Comparison of ENCODE assay signal across 15 cellular contexts in genomic region chr21:44076316-44076715, GRCh38. TPM values are rescaled to one million over a fixed set of nuclear protein-coding genes. Genes with fewer than 3 reads are reported as not detected.
DNase-seq lines count a peak whose midpoint lies in the region; ATAC-seq and TF ChIP-seq lines count a peak whose summit lies in the region.
"Had no signal": no experiment of that assay in that cellular context is flagged by ENCODE, and none has a peak within 500 bp of the region (broad histone marks: within the 10 kb centered on the region; RNA-seq: fewer than 3 reads in every experiment).

No MANE protein-coding gene starts in this region.

- H3K4me1 ChIP-seq in Caco-2: no peaks in the 10 kb centered on the region
- H3K4me1 ChIP-seq: HAP-1 had no signal

- DNase-seq in activated CD4-positive, alpha-beta T cell treated with anti-CD3 and anti-CD28 coated beads, Interleukin-2, amount 10 ng/mL, durations not matched to agents 24 days and 14 days: no peak
- DNase-seq in activated CD4-positive, alpha-beta T cell treated with anti-CD3 and anti-CD28 coated beads, Interleukin-2, amount 10 ng/mL, durations not matched to agents 7 days and 5 days: no peak
- no peak for DNase-seq in stimulated activated naive CD8-positive, alpha-beta T cell treated with anti-CD3 and anti-CD28 coated beads, Interleukin-15, Interleukin-2, amounts not matched to agents 100 U/mL and 50 U/mL, for 24 hours
- DNase-seq in activated naive CD8-positive, alpha-beta T cell treated with anti-CD3 and anti-CD28 coated beads for 36 hours: no peak
- DNase-seq in stimulated activated naive B cell treated with anti-CD40 and anti-IgM and Interleukin-4, amounts not matched to agents 10 μg/mL and 1 μg/mL and 100 μg/mL, for 72 hours: no peak
- no peak for DNase-seq in central memory CD4-positive, alpha-beta T cell
- DNase-seq in Caco-2: no peak
- DNase-seq: DMS79 treated with DMSO at 0.1 percent for 48 hours, Kasumi-1, NCI-H1105 treated with DMSO at 0.1 percent for 48 hours, NCI-H187, NCI-H446, PC-3 had no signal

- peaks cover 39% of the 10 kb centered on the region for H3K4me1 Mint-ChIP-seq in activated CD4-positive, alpha-beta T cell treated with anti-CD3 and anti-CD28 coated beads, Interleukin-2, amount 10 ng/mL, durations not matched to agents 24 days and 14 days
- H3K4me1 Mint-ChIP-seq in activated CD4-positive, alpha-beta T cell treated with anti-CD3 and anti-CD28 coated beads, Interleukin-2, amount 10 ng/mL, durations not matched to agents 7 days and 5 days: peaks cover 45% of the 10 kb centered on the region
- H3K4me1 Mint-ChIP-seq in stimulated activated naive CD8-positive, alpha-beta T cell treated with anti-CD3 and anti-CD28 coated beads, Interleukin-15, Interleukin-2, amounts not matched to agents 100 ng/mL and 50 ng/mL, for 24 hours (ENCODE audit: low read depth): peaks cover 53% of the 10 kb centered on the region
- H3K4me1 Mint-ChIP-seq in activated naive CD8-positive, alpha-beta T cell treated with anti-CD3 and anti-CD28 coated beads for 36 hours: peaks cover 40% of the 10 kb centered on the region
- H3K4me1 Mint-ChIP-seq in stimulated activated naive B cell treated with anti-CD40 and anti-IgM and Interleukin-4, amounts not matched to agents 10 μg/mL and 1 μg/mL and 100 μg/mL, for 72 hours: peaks cover 12 to 17% of the 10 kb centered on the region in 2 donors
- H3K4me1 Mint-ChIP-seq in Caco-2 (ENCODE audit: low read depth, unreplicated experiment): no peaks in the 10 kb centered on the region

- no peak for ATAC-seq in stimulated activated naive CD8-positive, alpha-beta T cell treated with anti-CD3 and anti-CD28 coated beads, Interleukin-15, Interleukin-2, amounts not matched to agents 100 U/mL and 50 U/mL, for 24 hours
- no peak for ATAC-seq in stimulated activated naive B cell treated with anti-CD40 and anti-IgM and Interleukin-4, amounts not matched to agents 10 μg/mL and 1 μg/mL and 100 μg/mL, for 72 hours (replicated peaks)
- ATAC-seq: PC-3 had no signal

- no TSS peak for BruUV-seq in Caco-2 (replicated peaks; lab: Mats Ljungman, UMichigan)

- TF ChIP-seq CTCF in Caco-2 (IDR thresholded peaks at IDR 0.05; ENCODE audit: insufficient read depth in 1 of 2, low read depth in 1 of 2, low read length in 1 of 2, severe bottlenecking in 1 of 2, unreplicated experiment in 1 of 2): no peak

- H3K27ac Mint-ChIP-seq in activated CD4-positive, alpha-beta T cell treated with anti-CD3 and anti-CD28 coated beads, Interleukin-2, amount 10 ng/mL, durations not matched to agents 24 days and 14 days: peak overlapping the region; percentile 76
- H3K27ac Mint-ChIP-seq in activated CD4-positive, alpha-beta T cell treated with anti-CD3 and anti-CD28 coated beads, Interleukin-2, amount 10 ng/mL, durations not matched to agents 7 days and 5 days: no peak overlapping the region
- peak overlapping the region; percentile 58 for H3K27ac Mint-ChIP-seq in stimulated activated naive CD8-positive, alpha-beta T cell treated with anti-CD3 and anti-CD28 coated beads, Interleukin-15, Interleukin-2, amounts not matched to agents 100 ng/mL and 50 ng/mL, for 24 hours
- H3K27ac Mint-ChIP-seq in activated naive CD8-positive, alpha-beta T cell treated with anti-CD3 and anti-CD28 coated beads for 36 hours: peak overlapping the region; percentile 64
- no peak overlapping the region for H3K27ac Mint-ChIP-seq in stimulated activated naive B cell treated with anti-CD40 and anti-IgM and Interleukin-4, amounts not matched to agents 10 μg/mL and 1 μg/mL and 100 μg/mL, for 72 hours
- no peak overlapping the region for H3K27ac Mint-ChIP-seq in Caco-2 (ENCODE audit: unreplicated experiment)

- no peaks in the 10 kb centered on the region for H3K27me3 Mint-ChIP-seq in activated CD4-positive, alpha-beta T cell treated with anti-CD3 and anti-CD28 coated beads, Interleukin-2, amount 10 ng/mL, durations not matched to agents 24 days and 14 days
- no peaks in the 10 kb centered on the region for H3K27me3 Mint-ChIP-seq in activated CD4-positive, alpha-beta T cell treated with anti-CD3 and anti-CD28 coated beads, Interleukin-2, amount 10 ng/mL, durations not matched to agents 7 days and 5 days
- no peaks in the 10 kb centered on the region for H3K27me3 Mint-ChIP-seq in stimulated activated naive CD8-positive, alpha-beta T cell treated with anti-CD3 and anti-CD28 coated beads, Interleukin-15, Interleukin-2, amounts not matched to agents 100 ng/mL and 50 ng/mL, for 24 hours
- no peaks in the 10 kb centered on the region for H3K27me3 Mint-ChIP-seq in activated naive CD8-positive, alpha-beta T cell treated with anti-CD3 and anti-CD28 coated beads for 36 hours
- no peaks in the 10 kb centered on the region for H3K27me3 Mint-ChIP-seq in stimulated activated naive B cell treated with anti-CD40 and anti-IgM and Interleukin-4, amounts not matched to agents 10 μg/mL and 1 μg/mL and 100 μg/mL, for 72 hours
- H3K27me3 Mint-ChIP-seq in Caco-2 (ENCODE audit: insufficient read depth, unreplicated experiment): no peaks in the 10 kb centered on the region

- H3K9me3 ChIP-seq in Caco-2: no peaks in the 10 kb centered on the region
- H3K9me3 ChIP-seq: HAP-1 had no signal

- no peaks in the 10 kb centered on the region; the same call in 1 of the 2 replicates for H3K36me3 ChIP-seq in Caco-2 (ENCODE audit: control insufficient read depth, insufficient read depth, low read length)

- POLR2A ChIA-PET in activated CD4-positive, alpha-beta T cell treated with anti-CD3 and anti-CD28 coated beads, Interleukin-2, amount 10 ng/mL, durations not matched to agents 7 days and 5 days (lab: Charles Lee): no interaction called here
- POLR2A ChIA-PET in Caco-2 (lab: Charles Lee): no interaction called here

- H3K36me3 Mint-ChIP-seq in activated CD4-positive, alpha-beta T cell treated with anti-CD3 and anti-CD28 coated beads, Interleukin-2, amount 10 ng/mL, durations not matched to agents 24 days and 14 days (ENCODE audit: low read depth): peaks cover 65% of the 10 kb centered on the region
- H3K36me3 Mint-ChIP-seq in activated CD4-positive, alpha-beta T cell treated with anti-CD3 and anti-CD28 coated beads, Interleukin-2, amount 10 ng/mL, durations not matched to agents 7 days and 5 days (ENCODE audit: low read depth): peaks cover 66% of the 10 kb centered on the region
- H3K36me3 Mint-ChIP-seq in stimulated activated naive CD8-positive, alpha-beta T cell treated with anti-CD3 and anti-CD28 coated beads, Interleukin-15, Interleukin-2, amounts not matched to agents 100 ng/mL and 50 ng/mL, for 24 hours (ENCODE audit: low read depth): peaks cover 76% of the 10 kb centered on the region
- H3K36me3 Mint-ChIP-seq in activated naive CD8-positive, alpha-beta T cell treated with anti-CD3 and anti-CD28 coated beads for 36 hours: peaks cover 42% of the 10 kb centered on the region
- H3K36me3 Mint-ChIP-seq in stimulated activated naive B cell treated with anti-CD40 and anti-IgM and Interleukin-4, amounts not matched to agents 10 μg/mL and 1 μg/mL and 100 μg/mL, for 72 hours: peaks cover 44 to 62% of the 10 kb centered on the region in 2 donors
- peaks cover 75% of the 10 kb centered on the region for H3K36me3 Mint-ChIP-seq in Caco-2 (ENCODE audit: insufficient read depth, unreplicated experiment)

- no peaks in the 10 kb centered on the region for H3K27me3 ChIP-seq in Caco-2 (replicated peaks; ENCODE audit: control insufficient read depth, insufficient read depth, low read length)

- no peak overlapping the region for H3K4me3 Mint-ChIP-seq in activated CD4-positive, alpha-beta T cell treated with anti-CD3 and anti-CD28 coated beads, Interleukin-2, amount 10 ng/mL, durations not matched to agents 24 days and 14 days
- no peak overlapping the region for H3K4me3 Mint-ChIP-seq in activated CD4-positive, alpha-beta T cell treated with anti-CD3 and anti-CD28 coated beads, Interleukin-2, amount 10 ng/mL, durations not matched to agents 7 days and 5 days
- no peak overlapping the region for H3K4me3 Mint-ChIP-seq in stimulated activated naive CD8-positive, alpha-beta T cell treated with anti-CD3 and anti-CD28 coated beads, Interleukin-15, Interleukin-2, amounts not matched to agents 100 ng/mL and 50 ng/mL, for 24 hours
- H3K4me3 Mint-ChIP-seq in activated naive CD8-positive, alpha-beta T cell treated with anti-CD3 and anti-CD28 coated beads for 36 hours: no peak overlapping the region
- H3K4me3 Mint-ChIP-seq in stimulated activated naive B cell treated with anti-CD40 and anti-IgM and Interleukin-4, amounts not matched to agents 10 μg/mL and 1 μg/mL and 100 μg/mL, for 72 hours: no peak overlapping the region
- H3K4me3 Mint-ChIP-seq in Caco-2 (ENCODE audit: unreplicated experiment): no peak overlapping the region

- no peaks in the 10 kb centered on the region for H3K9me3 Mint-ChIP-seq in activated CD4-positive, alpha-beta T cell treated with anti-CD3 and anti-CD28 coated beads, Interleukin-2, amount 10 ng/mL, durations not matched to agents 24 days and 14 days
- H3K9me3 Mint-ChIP-seq in activated CD4-positive, alpha-beta T cell treated with anti-CD3 and anti-CD28 coated beads, Interleukin-2, amount 10 ng/mL, durations not matched to agents 7 days and 5 days: no peaks in the 10 kb centered on the region
- H3K9me3 Mint-ChIP-seq in stimulated activated naive CD8-positive, alpha-beta T cell treated with anti-CD3 and anti-CD28 coated beads, Interleukin-15, Interleukin-2, amounts not matched to agents 100 ng/mL and 50 ng/mL, for 24 hours: no peaks in the 10 kb centered on the region
- no peaks in the 10 kb centered on the region for H3K9me3 Mint-ChIP-seq in activated naive CD8-positive, alpha-beta T cell treated with anti-CD3 and anti-CD28 coated beads for 36 hours
- H3K9me3 Mint-ChIP-seq in stimulated activated naive B cell treated with anti-CD40 and anti-IgM and Interleukin-4, amounts not matched to agents 10 μg/mL and 1 μg/mL and 100 μg/mL, for 72 hours: no peaks in the 10 kb centered on the region
- H3K9me3 Mint-ChIP-seq in Caco-2 (ENCODE audit: unreplicated experiment): no peaks in the 10 kb centered on the region

- CTCF ChIA-PET in activated CD4-positive, alpha-beta T cell treated with anti-CD3 and anti-CD28 coated beads, Interleukin-2, amount 10 ng/mL, durations not matched to agents 7 days and 5 days (lab: Charles Lee): interaction anchor here (0.7 to 2.3 kb wide), 3 partner anchors 8 to 9 kb away, joined by 3 to 17 read pairs (median 3); no protein-coding TSS in a partner anchor
- CTCF ChIA-PET in Caco-2 (lab: Charles Lee): no interaction called here

- intact Hi-C loops in activated CD4-positive, alpha-beta T cell treated with anti-CD3 and anti-CD28 coated beads, Interleukin-2, amount 10 ng/mL, durations not matched to agents 24 days and 14 days (cut with micrococcal nuclease): no loop called here
- intact Hi-C loops in Caco-2 (cut with micrococcal nuclease; ENCODE audit: unreplicated experiment): no loop called here

- no peak overlapping the region for H3K4me3 ChIP-seq in Caco-2 (ENCODE audit: low read depth, low read length)
- H3K4me3 ChIP-seq: HAP-1 had no signal

RNA-seq across cellular contexts. Expression of gene PWP2, which starts 30.9 kb away (rescaled TPM):
- total RNA-seq in activated CD4-positive, alpha-beta T cell treated with anti-CD3 and anti-CD28 coated beads, Interleukin-2, amount 10 ng/mL, durations not matched to agents 24 days and 14 days: 10.0 and 16.5 TPM in 2 replicates
- 10 to 100 TPM; 24.2 to 29.0 TPM for total RNA-seq in activated CD4-positive, alpha-beta T cell treated with anti-CD3 and anti-CD28 coated beads, Interleukin-2, amount 10 ng/mL, durations not matched to agents 7 days and 5 days
- 10 to 100 TPM; 12.7 to 14.5 TPM for total RNA-seq in activated naive CD8-positive, alpha-beta T cell treated with anti-CD3 and anti-CD28 coated beads for 36 hours
- 30.6 and 31.8 TPM in 2 replicates for total RNA-seq in Caco-2 (2022)

RNA-seq across cellular contexts. Expression of gene GATD3, which starts 57.2 kb away (rescaled TPM):
- 13.1 and 15.0 TPM in 2 replicates for total RNA-seq in activated CD4-positive, alpha-beta T cell treated with anti-CD3 and anti-CD28 coated beads, Interleukin-2, amount 10 ng/mL, durations not matched to agents 24 days and 14 days
- total RNA-seq in activated CD4-positive, alpha-beta T cell treated with anti-CD3 and anti-CD28 coated beads, Interleukin-2, amount 10 ng/mL, durations not matched to agents 7 days and 5 days: 10 to 100 TPM; 41.7 to 50.2 TPM
- total RNA-seq in activated naive CD8-positive, alpha-beta T cell treated with anti-CD3 and anti-CD28 coated beads for 36 hours: 1 to 10 TPM; 6.9 to 7.4 TPM
- total RNA-seq in Caco-2 (2022): 59.7 and 67.8 TPM in 2 replicates

Comparison
In these comparisons a context has a peak if more than half of its experiments do, and no peak if none do; other contexts are left out.
1. H3K27ac Mint-ChIP-seq: peak in activated CD4-positive, alpha-beta T cell treated with anti-CD3 and anti-CD28 coated beads, Interleukin-2, amount 10 ng/mL, durations not matched to agents 24 days and 14 days (single experiment), stimulated activated naive CD8-positive, alpha-beta T cell treated with anti-CD3 and anti-CD28 coated beads, Interleukin-15, Interleukin-2, amounts not matched to agents 100 ng/mL and 50 ng/mL, for 24 hours (single experiment) and activated naive CD8-positive, alpha-beta T cell treated with anti-CD3 and anti-CD28 coated beads for 36 hours (single experiment); none in activated CD4-positive, alpha-beta T cell treated with anti-CD3 and anti-CD28 coated beads, Interleukin-2, amount 10 ng/mL, durations not matched to agents 7 days and 5 days (single experiment), stimulated activated naive B cell treated with anti-CD40 and anti-IgM and Interleukin-4, amounts not matched to agents 10 μg/mL and 1 μg/mL and 100 μg/mL, for 72 hours (single experiment) and Caco-2 (single experiment).